Comparison of ENCODE assay signal across 8 cellular contexts in genomic region chr20:1469925-1470571, GRCh38. TPM values are rescaled to one million over a fixed set of nuclear protein-coding genes. Genes with fewer than 3 reads are reported as not detected.
DNase-seq lines count a peak whose midpoint lies in the region; ATAC-seq and TF ChIP-seq lines count a peak whose summit lies in the region.

No MANE protein-coding gene starts in this region.

- peak; percentile 97 for DNase-seq in ACHN
- DNase-seq in GM10266 (ENCODE audit: extremely low spot score), result peak; percentile 51
- DNase-seq in MV-4-11 (lab: John Stamatoyannopoulos, UW), result peak; percentile 10
- peak; percentile 66 for DNase-seq in SK-N-DZ (ENCODE audit: low spot score)
- DNase-seq in epithelial cell of esophagus (ENCODE audit: low read depth), result peak; percentile 98
- DNase-seq in midbrain (lab: John Stamatoyannopoulos, UW), result peak; percentile 39

- no peak for ATAC-seq in GM21390 (IDR thresholded peaks at IDR 0.05; ENCODE audit: unreplicated experiment)
- ATAC-seq in GM21825 (IDR thresholded peaks at IDR 0.05; ENCODE audit: unreplicated experiment), result no peak

- TF ChIP-seq CTCF in GM10266 (IDR thresholded peaks at IDR 0.05; ENCODE audit: control insufficient read depth, insufficient read depth, low read depth, missing control alignments) (peak; percentile 69), epithelial cell of esophagus (IDR thresholded peaks at IDR 0.05; ENCODE audit: insufficient read depth, low read depth, low read length, missing control alignments) (peak; percentile 85)

- in situ Hi-C loops in ACHN (cut with HindIII; ENCODE audit: low pct_ligation_motif_present, low pct_unique_long_range_greater_than_20kb, low sequenced_read_pairs), result no loop called here

- H3K4me3 ChIP-seq in epithelial cell of esophagus (ENCODE audit: low read length), result no peak overlapping the region

RNA-seq across cellular contexts. Expression of gene NSFL1C, which starts 3.4 kb away (rescaled TPM):
- polyA plus RNA-seq in SK-N-DZ (2014; cell fraction: cytosol; rRNA removed), result 19.0 and 20.8 TPM in 2 replicates
- polyA plus RNA-seq in SK-N-DZ (2014; cell fraction: nucleus; rRNA removed), result 30.2 and 45.4 TPM in 2 replicates

RNA-seq across cellular contexts. Expression of gene SIRPB2, which starts 21.2 kb away (rescaled TPM):
- not detected in 2 replicates for polyA plus RNA-seq in SK-N-DZ (2014; cell fraction: cytosol; rRNA removed)
- not detected in 2 replicates for polyA plus RNA-seq in SK-N-DZ (2014; cell fraction: nucleus; rRNA removed)

Comparison
In these comparisons a context has a peak if more than half of its experiments do, and no peak if none do; other contexts are left out.
1. DNase-seq: peak in every context shown above with its lines; median percentile 98 in epithelial cell of esophagus; 97 in ACHN; 66 in SK-N-DZ; 51 in GM10266; 39 in midbrain; 10 in MV-4-11.